In the genomic region with DNA sequence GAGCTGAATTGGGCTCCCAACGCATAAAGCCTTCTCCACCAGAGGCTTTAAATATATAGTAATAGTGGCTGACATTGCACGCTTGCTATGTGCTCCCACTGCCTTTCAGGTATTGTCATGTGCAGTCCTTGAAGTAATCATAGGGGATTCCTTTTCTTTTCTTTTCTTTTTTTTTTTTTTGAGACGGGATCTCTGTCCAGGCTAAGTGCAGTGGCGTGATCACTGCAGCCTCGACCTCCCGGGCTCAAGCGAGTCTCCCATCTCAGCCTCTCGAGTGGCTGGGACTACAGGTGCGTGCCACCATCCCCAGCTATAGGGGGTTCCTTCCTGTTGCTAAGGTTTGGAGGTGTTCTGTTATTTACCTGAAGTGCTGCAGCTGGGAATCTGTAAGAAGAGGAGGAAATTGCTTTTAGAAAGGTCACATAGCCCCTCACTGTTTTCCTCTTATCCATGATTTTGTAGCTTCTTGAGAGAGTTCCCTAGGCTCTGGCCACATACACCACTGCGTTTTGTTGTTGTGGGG, we compare ENCODE assay signal across 8 cellular contexts. TPM values are rescaled to one million over a fixed set of nuclear protein-coding genes. Genes with fewer than 3 reads are reported as not detected.
A peak's percentile ranks its signal among the peaks of the same experiment; 100 is the strongest.
DNase-seq lines count a peak whose midpoint lies in the region; ATAC-seq and TF ChIP-seq lines count a peak whose summit lies in the region.

No MANE protein-coding gene starts in this region.

- DNase-seq in endothelial cell (ENCODE audit: low spot score) (no peak), NCI-H1092 (lab: John Stamatoyannopoulos, UW) (no peak)

- peaks cover 31% of the 10 kb centered on the region for H3K36me3 Mint-ChIP-seq in endothelial cell (ENCODE audit: low read depth, unreplicated experiment)

- H3K27me3 ChIP-seq in OCI-LY3 (ENCODE audit: low read depth, low read length) (no peaks in the 10 kb centered on the region), neuron (ENCODE audit: insufficient read depth, low read length) (no peaks in the 10 kb centered on the region)

- H3K36me3 ChIP-seq in OCI-LY3 (replicated peaks; ENCODE audit: low read depth, low read length), result peaks cover 44% of the 10 kb centered on the region
- peaks cover 43% of the 10 kb centered on the region for H3K36me3 ChIP-seq in neuron (ENCODE audit: insufficient read depth, low read length)

- H3K4me2 ChIP-seq in OCI-LY3 (ENCODE audit: low read length), result peak overlapping the region; percentile 82

- H3K27me3 Mint-ChIP-seq in endothelial cell (ENCODE audit: unreplicated experiment), result peaks cover 3% of the 10 kb centered on the region

- H3K4me3 Mint-ChIP-seq in endothelial cell (ENCODE audit: unreplicated experiment), result peak overlapping the region; percentile 100

- ATAC-seq in HG03520 (IDR thresholded peaks at IDR 0.05; ENCODE audit: unreplicated experiment), result no peak
- no peak for ATAC-seq in GM18867 (IDR thresholded peaks at IDR 0.05; ENCODE audit: unreplicated experiment)
- no peak for ATAC-seq in GM19351 (IDR thresholded peaks at IDR 0.05; ENCODE audit: unreplicated experiment)

- H3K9ac ChIP-seq in OCI-LY3 (ENCODE audit: low read length), result peak overlapping the region; percentile 98

- no peaks in the 10 kb centered on the region for H3K9me3 Mint-ChIP-seq in endothelial cell (ENCODE audit: unreplicated experiment)

- H3K9me3 ChIP-seq in OCI-LY3 (ENCODE audit: insufficient read depth, low read length) (no peaks in the 10 kb centered on the region), neuron (ENCODE audit: low read length) (no peaks in the 10 kb centered on the region)

- H4K20me1 ChIP-seq in OCI-LY3 (ENCODE audit: insufficient read depth, low read length), result peaks cover 13% of the 10 kb centered on the region

- H3K4me1 ChIP-seq in OCI-LY3 (ENCODE audit: low read length) (peaks cover 20% of the 10 kb centered on the region), neuron (ENCODE audit: insufficient read depth, low read length) (peaks cover 9% of the 10 kb centered on the region)

- H3K79me2 ChIP-seq in OCI-LY3 (ENCODE audit: low read length), result peaks cover 26% of the 10 kb centered on the region

- H2AFZ ChIP-seq in OCI-LY3 (ENCODE audit: low read depth, low read length) (no peak overlapping the region), neuron (ENCODE audit: low read depth, low read length) (no peak overlapping the region)

- no peak for TF ChIP-seq CTCF in C4-2B (conservative IDR thresholded peaks at IDR 0.05)
- TF ChIP-seq CTCF in OCI-LY3 (IDR thresholded peaks at IDR 0.05; ENCODE audit: low read depth, low read length), result no peak
- TF ChIP-seq CTCF in endothelial cell (IDR thresholded peaks at IDR 0.05; ENCODE audit: unreplicated experiment), result no peak

- peaks cover 31% of the 10 kb centered on the region for H3K4me1 Mint-ChIP-seq in endothelial cell (ENCODE audit: unreplicated experiment)

- H3K27ac Mint-ChIP-seq in endothelial cell (ENCODE audit: unreplicated experiment), result peak overlapping the region; percentile 99

- H3K27ac ChIP-seq in C4-2B (peak overlapping the region; percentile 96), OCI-LY3 (ENCODE audit: low read length) (peak overlapping the region; percentile 61)

- H3K4me3 ChIP-seq in OCI-LY3 (ENCODE audit: low read length) (peak overlapping the region; percentile 99), neuron (ENCODE audit: low read length) (peak overlapping the region; percentile 72)

RNA-seq across cellular contexts. Expression of gene RPL27, which starts 0.8 kb away (rescaled TPM):
- total RNA-seq in endothelial cell (ENCODE audit: unreplicated experiment), result 1,237 TPM

RNA-seq across cellular contexts. Expression of gene IFI35, which starts 7.5 kb away (rescaled TPM):
- total RNA-seq in endothelial cell (ENCODE audit: unreplicated experiment), result 4.2 TPM

RNA-seq across cellular contexts. Expression of gene RUNDC1, which starts 18.7 kb away (rescaled TPM):
- 12.2 TPM for total RNA-seq in endothelial cell (ENCODE audit: unreplicated experiment)

RNA-seq across cellular contexts. Expression of gene PTGES3L, which starts 19.2 kb away (rescaled TPM):
- 1.5 TPM for total RNA-seq in endothelial cell (ENCODE audit: unreplicated experiment)

RNA-seq across cellular contexts. Expression of gene VAT1, which starts 23.1 kb away (rescaled TPM):
- 460 TPM for total RNA-seq in endothelial cell (ENCODE audit: unreplicated experiment)
